Comparison of ENCODE assay signal across 10 cellular contexts in the genomic region with DNA sequence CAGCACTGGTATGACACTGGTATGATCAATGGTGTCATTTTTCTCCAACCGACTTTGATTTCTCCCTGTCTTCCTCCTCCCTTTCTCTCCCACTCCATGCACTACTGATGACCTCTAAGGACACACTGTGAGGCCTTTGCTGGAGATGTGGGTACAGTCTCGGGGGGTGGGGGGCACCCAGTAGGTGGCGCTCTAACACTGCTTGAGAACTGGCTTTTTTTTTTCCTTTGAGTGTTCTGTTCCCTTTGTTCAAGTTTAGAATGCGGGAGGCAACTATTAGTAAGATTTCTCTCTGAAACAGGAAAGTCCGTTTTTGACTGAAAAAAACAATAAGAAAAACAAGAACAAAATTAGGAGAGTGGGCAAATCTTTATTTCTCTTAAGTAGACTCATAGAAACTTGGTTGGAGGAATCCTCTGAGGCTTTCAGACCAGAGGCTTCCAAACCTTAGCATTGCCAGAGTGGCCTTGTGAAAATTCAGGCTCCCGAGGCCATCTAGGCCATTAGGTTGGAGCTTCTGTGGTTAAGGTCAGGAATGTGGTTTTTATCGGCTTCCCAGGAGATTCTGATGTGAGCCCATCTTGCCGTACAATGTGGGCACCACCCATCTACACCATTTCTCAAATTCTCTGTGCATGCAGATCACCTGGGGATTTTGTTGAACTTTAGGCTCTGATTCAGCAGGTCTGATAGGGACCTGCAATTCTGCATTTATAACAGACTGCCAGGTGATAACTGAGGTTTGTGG. TPM values are rescaled to one million over a fixed set of nuclear protein-coding genes. Genes with fewer than 3 reads are reported as not detected.
DNase-seq lines count a peak whose midpoint lies in the region; ATAC-seq, FAIRE-seq and TF ChIP-seq lines count a peak whose summit lies in the region.
"Had no signal": no experiment of that assay in that cellular context is flagged by ENCODE, and none has a peak within 500 bp of the region (broad histone marks: within the 10 kb centered on the region; RNA-seq: fewer than 3 reads in every experiment).

No MANE protein-coding gene starts in this region.

- ATAC-seq in GM19372 (IDR thresholded peaks at IDR 0.05; ENCODE audit: low read depth, unreplicated experiment) = peak; percentile 58

- CTCF ChIA-PET in Caco-2 (lab: Charles Lee) = interaction anchor here (0.6 to 1.0 kb wide), 4 partner anchors 22 to 276 kb away, joined by 3 to 5 read pairs (median 4); no protein-coding TSS in a partner anchor

- BruUV-seq in Caco-2 (replicated peaks; lab: Mats Ljungman, UMichigan) = no TSS peak

- H3K27ac Mint-ChIP-seq in Caco-2 (ENCODE audit: unreplicated experiment) = no peak overlapping the region
- H3K27ac Mint-ChIP-seq: T-helper 1 cell treated with Interleukin-12 subunit alpha and Interleukin-12 subunit beta and Interleukin-4 antibody, amounts not matched to agents 30 μg/mL and 1 μg/mL, for 36 hours had no signal

- peaks cover 6% of the 10 kb centered on the region for H3K4me1 Mint-ChIP-seq in Caco-2 (ENCODE audit: low read depth, unreplicated experiment)

- no peak overlapping the region for H3K4me3 Mint-ChIP-seq in Caco-2 (ENCODE audit: unreplicated experiment)
- H3K4me3 Mint-ChIP-seq: T-helper 1 cell treated with Interleukin-12 subunit alpha and Interleukin-12 subunit beta and Interleukin-4 antibody, amounts not matched to agents 30 μg/mL and 1 μg/mL, for 36 hours had no signal

- peaks cover 17% of the 10 kb centered on the region for H3K36me3 Mint-ChIP-seq in Caco-2 (ENCODE audit: insufficient read depth, unreplicated experiment)

- H3K9me3 ChIP-seq in Caco-2 = no peaks in the 10 kb centered on the region
- H3K9me3 ChIP-seq: neutrophil had no signal

- intact Hi-C loops in Caco-2 (cut with micrococcal nuclease; ENCODE audit: unreplicated experiment) = loop anchor here (1.0 kb wide), 2 partner anchors 245 to 332 kb away; no protein-coding TSS in a partner anchor

- no peaks in the 10 kb centered on the region for H3K4me1 ChIP-seq in Caco-2

- H3K36me3 ChIP-seq in Caco-2 (ENCODE audit: control insufficient read depth, insufficient read depth, low read length) = no peaks in the 10 kb centered on the region
- H3K36me3 ChIP-seq: neutrophil had no signal

- H3K27me3 ChIP-seq in Caco-2 (replicated peaks; ENCODE audit: control insufficient read depth, insufficient read depth, low read length) = no peaks in the 10 kb centered on the region
- H3K27me3 ChIP-seq: neutrophil had no signal

- POLR2A ChIA-PET in Caco-2 (lab: Charles Lee) = no interaction called here

- H3K27me3 Mint-ChIP-seq in Caco-2 (ENCODE audit: insufficient read depth, unreplicated experiment) = no peaks in the 10 kb centered on the region

- H3K4me3 ChIP-seq in Caco-2 (ENCODE audit: low read depth, low read length) (no peak overlapping the region), foreskin fibroblast (ENCODE audit: low read depth in 1 of 2, low read length in 2 of 2) (no peak overlapping the region)

- peak in 1 of 2 experiments; percentile 66 for DNase-seq in Caco-2
- DNase-seq in LoVo (ENCODE audit: low spot score) = peak; percentile 7
- DNase-seq in activated CD4-positive, alpha-beta T cell treated with anti-CD3 and anti-CD28 coated beads, Interleukin-2, amount 50 U/mL, for 48 hours = peak; percentile 53 to 59
- DNase-seq in foreskin fibroblast = peak; percentile 47 to 82
- DNase-seq in stimulated activated CD4-positive, alpha-beta T cell treated with anti-CD3 and anti-CD28 coated beads, Interleukin-12 subunit alpha, Interleukin-12 subunit beta, amount 100 ng/mL, for 4 hours = peak; percentile 15
- DNase-seq in RCC 7860 (ENCODE audit: low spot score) = no peak
- DNase-seq in mucosa of gallbladder (ENCODE audit: low spot score) = no peak

- peak; percentile 86 to 92 for TF ChIP-seq CTCF in Caco-2 (IDR thresholded peaks at IDR 0.05; ENCODE audit: insufficient read depth in 1 of 2, low read depth in 1 of 2, low read length in 1 of 2, severe bottlenecking in 1 of 2, unreplicated experiment in 1 of 2)
- TF ChIP-seq CTCF in foreskin fibroblast (IDR thresholded peaks at IDR 0.05; ENCODE audit: low read depth, low read length) = peak; percentile 96

- no peak for FAIRE-seq in RCC 7860 (lab: Jason Lieb, UNC)

- no peaks in the 10 kb centered on the region for H3K9me3 Mint-ChIP-seq in Caco-2 (ENCODE audit: unreplicated experiment)
- H3K9me3 Mint-ChIP-seq: T-helper 1 cell treated with Interleukin-12 subunit alpha and Interleukin-12 subunit beta and Interleukin-4 antibody, amounts not matched to agents 30 μg/mL and 1 μg/mL, for 36 hours had no signal

RNA-seq across cellular contexts. Expression of a gene that starts 43.2 kb away (rescaled TPM):
- total RNA-seq in Caco-2 (2022) = 33.1 and 36.6 TPM in 2 replicates
- total RNA-seq in mucosa of gallbladder = 13.5 TPM

Comparison
In these comparisons a context has a peak if more than half of its experiments do, and no peak if none do; other contexts are left out.
1. DNase-seq: peak in LoVo (single experiment), activated CD4-positive, alpha-beta T cell treated with anti-CD3 and anti-CD28 coated beads, Interleukin-2, amount 50 U/mL, for 48 hours (2 of 2), foreskin fibroblast (2 of 2) and stimulated activated CD4-positive, alpha-beta T cell treated with anti-CD3 and anti-CD28 coated beads, Interleukin-12 subunit alpha, Interleukin-12 subunit beta, amount 100 ng/mL, for 4 hours (single experiment); none in RCC 7860 (single experiment) and mucosa of gallbladder (single experiment).